Comparison of ENCODE assay signal across 8 cellular contexts in the genomic region with DNA sequence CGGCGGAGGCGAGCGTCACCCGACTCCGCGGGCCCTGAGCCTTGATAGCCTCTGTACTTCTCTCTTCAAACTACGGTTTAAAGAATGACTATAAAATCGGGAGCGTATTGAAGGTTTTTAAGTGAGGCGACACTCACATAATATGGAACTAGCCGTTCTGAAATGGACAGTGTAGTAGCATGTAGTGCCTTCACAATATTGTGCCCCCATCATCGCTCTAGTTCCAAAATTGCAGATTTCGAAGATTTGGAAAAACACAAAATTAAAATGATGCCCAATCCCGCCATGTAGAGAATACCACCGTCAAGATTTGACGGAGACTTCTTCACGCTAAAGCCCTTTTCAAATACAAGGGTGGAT. TPM values are rescaled to one million over a fixed set of nuclear protein-coding genes. Genes with fewer than 3 reads are reported as not detected.
DNase-seq lines count a peak whose midpoint lies in the region; ATAC-seq and TF ChIP-seq lines count a peak whose summit lies in the region.

No MANE protein-coding gene starts in this region.

- H3K56ac ChIP-seq in IMR-90 (ENCODE audit: extremely low read depth, insufficient read depth, low read length) = peak overlapping the region; percentile 43; the same call in 1 of the 2 replicates

- TF ChIP-seq CTCF in BJ (IDR thresholded peaks at IDR 0.05; ENCODE audit: insufficient read depth, low read depth, low read length) = no peak
- TF ChIP-seq CTCF in IMR-90 (conservative IDR thresholded peaks at IDR 0.05; ENCODE audit: low read depth, low read length) = no peak
- TF ChIP-seq CTCF in chondrocyte (IDR thresholded peaks at IDR 0.05) = peak; percentile 33

- DNase-seq in BJ (ENCODE audit: low read depth) (no peak), IMR-90 (no peak), chondrocyte (ENCODE audit: low spot score) (no peak), NCI-H774 (lab: John Stamatoyannopoulos, UW) (no peak), NCI-H146 treated with DMSO at 0.1 percent for 48 hours (lab: John Stamatoyannopoulos, UW; ENCODE audit: unreplicated experiment) (no peak), NCI-H2227 (lab: John Stamatoyannopoulos, UW; ENCODE audit: unreplicated experiment) (no peak)
- DNase-seq in naive thymus-derived CD4-positive, alpha-beta T cell = no peak

- WGBS in IMR-90 (ENCODE audit: extremely low coverage in 2 of 2, insufficient read length in 1 of 2), 2 experiments = 40% methylated on average over 1 of the region's 18 CpGs; no CpG with 5 or more reads in 1 of the 2 experiments

- no peaks in the 10 kb centered on the region; the same call in 1 of the 2 replicates for H3K27me3 ChIP-seq in BJ (ENCODE audit: control insufficient read depth, insufficient read depth, low read length)
- peaks cover 3% of the 10 kb centered on the region for H3K27me3 ChIP-seq in IMR-90 (ENCODE audit: control insufficient read depth, insufficient read depth, low read length)
- H3K27me3 ChIP-seq in naive thymus-derived CD4-positive, alpha-beta T cell (ENCODE audit: control insufficient read depth in 2 of 2, insufficient read depth in 2 of 2, low read length in 2 of 2) = no peaks in the 10 kb centered on the region

- no peaks in the 10 kb centered on the region; the same call in 1 of the 2 replicates for H3K9me1 ChIP-seq in IMR-90 (ENCODE audit: insufficient read depth, low read length)

- CTCF ChIA-PET in BJ (lab: Yijun Ruan, JAX) (interaction anchor here (0.7 to 1.7 kb wide), 7 partner anchors 11 to 1480 kb away, joined by 3 to 18 read pairs (median 3); partner anchors contain the start of gene VGLL4), IMR-90 (lab: Yijun Ruan, JAX) (interaction anchor here (0.9 kb wide), 1 partner anchor 9 kb away, joined by 3 read pairs; no protein-coding TSS in a partner anchor)
- CTCF ChIA-PET in naive thymus-derived CD4-positive, alpha-beta T cell (lab: Charles Lee) = interaction anchor here (0.6 to 1.6 kb wide), 4 partner anchors 13 to 633 kb away, joined by 3 read pairs; no protein-coding TSS in a partner anchor

- no peak overlapping the region for H3K4ac ChIP-seq in IMR-90 (ENCODE audit: low read depth, low read length)

- H3K4me3 Mint-ChIP-seq in chondrocyte (ENCODE audit: unreplicated experiment) = peak overlapping the region; percentile 100
- H3K4me3 Mint-ChIP-seq in naive thymus-derived CD4-positive, alpha-beta T cell = peak overlapping the region; percentile 93 to 99 (median 98)

- peak overlapping the region; percentile 75 for H3K4me3 ChIP-seq in BJ (ENCODE audit: low read depth, low read length)
- H3K4me3 ChIP-seq in IMR-90 (ENCODE audit: insufficient read depth, low read depth, low read length) = peak overlapping the region; percentile 89; the same call in 1 of the 2 replicates
- peak overlapping the region; percentile 92 for H3K4me3 ChIP-seq in naive thymus-derived CD4-positive, alpha-beta T cell (ENCODE audit: low read length)

- peak overlapping the region; percentile 87 for H3K14ac ChIP-seq in IMR-90 (replicated peaks; ENCODE audit: low read depth, low read length)

- no peaks in the 10 kb centered on the region for H3K9me3 ChIP-seq in IMR-90 (ENCODE audit: control insufficient read depth, insufficient read depth, low read length)
- no peaks in the 10 kb centered on the region for H3K9me3 ChIP-seq in naive thymus-derived CD4-positive, alpha-beta T cell (ENCODE audit: control insufficient read depth in 2 of 3, low read length in 3 of 3)

- H2BK120ac ChIP-seq in IMR-90 (ENCODE audit: low read depth, low read length) = no peak overlapping the region

- peaks cover 26% of the 10 kb centered on the region for H3K4me1 Mint-ChIP-seq in chondrocyte (ENCODE audit: low read depth)
- H3K4me1 Mint-ChIP-seq in naive thymus-derived CD4-positive, alpha-beta T cell = peaks cover 21 to 57% (median 54%) of the 10 kb centered on the region in 7 donors

- no peak for TF ChIP-seq POLR2A in IMR-90 (IDR thresholded peaks at IDR 0.05; ENCODE audit: low read depth, low read length)

- peaks cover 15 to 30% of the 10 kb centered on the region in 2 experiments; a peak in 3 of 4 replicates for H3K79me1 ChIP-seq in IMR-90 (ENCODE audit: low read depth in 1 of 2, low read length in 2 of 2)

- dilution Hi-C loops in IMR-90 (cut with HindIII; ENCODE audit: low sequenced_read_pairs, unreplicated experiment) = no loop called here

- no peak overlapping the region for H3K18ac ChIP-seq in IMR-90 (ENCODE audit: low read depth, low read length)

- H3K27me3 Mint-ChIP-seq in chondrocyte (ENCODE audit: low read depth) = peaks cover 11% of the 10 kb centered on the region
- H3K27me3 Mint-ChIP-seq in naive thymus-derived CD4-positive, alpha-beta T cell = peaks cover 0 to 14% (median 0%) of the 10 kb centered on the region in 5 donors

- ATAC-seq in IMR-90 (ENCODE audit: low read depth) = no peak
- no peak for ATAC-seq in naive thymus-derived CD4-positive, alpha-beta T cell
- no peak for ATAC-seq in GM18861 (IDR thresholded peaks at IDR 0.05; ENCODE audit: unreplicated experiment)

- no peak overlapping the region for H3K27ac ChIP-seq in IMR-90 (ENCODE audit: insufficient read depth, low read length)
- peak overlapping the region; percentile 90 for H3K27ac ChIP-seq in naive thymus-derived CD4-positive, alpha-beta T cell (ENCODE audit: low read depth, low read length)

- peak overlapping the region; percentile 44; the same call in 1 of the 2 replicates for H3K9ac ChIP-seq in IMR-90 (ENCODE audit: low read depth, low read length)

- in situ Hi-C loops in IMR-90 (cut with MboI; ENCODE audit: low sequenced_read_pairs) = no loop called here

- peaks cover 5% of the 10 kb centered on the region for H3K4me1 ChIP-seq in IMR-90 (ENCODE audit: control insufficient read depth, insufficient read depth, low read length)
- H3K4me1 ChIP-seq in naive thymus-derived CD4-positive, alpha-beta T cell (ENCODE audit: control insufficient read depth in 2 of 2, insufficient read depth in 2 of 2, low read length in 2 of 2) = peaks cover 23 to 31% of the 10 kb centered on the region in 2 donors

- no peaks in the 10 kb centered on the region; the same call in 1 of the 2 replicates for H4K20me1 ChIP-seq in IMR-90 (ENCODE audit: insufficient read depth, low read length)

- peak overlapping the region; percentile 80 for H3K4me2 ChIP-seq in IMR-90 (ENCODE audit: low read depth, low read length)

- H3K23ac ChIP-seq in IMR-90 (ENCODE audit: low read depth, low read length) = no peak overlapping the region

- peak overlapping the region; percentile 58 for H4K5ac ChIP-seq in IMR-90 (ENCODE audit: low read depth, low read length)

- no peak overlapping the region for H2BK15ac ChIP-seq in IMR-90 (ENCODE audit: low read depth, low read length)

- no peak overlapping the region for H2AK5ac ChIP-seq in IMR-90 (ENCODE audit: low read depth, low read length)

- intact Hi-C loops in IMR-90 (cut with micrococcal nuclease) = loop anchor here (5.0 kb wide), 1 partner anchor 330 kb away; no protein-coding TSS in a partner anchor
- intact Hi-C loops in naive thymus-derived CD4-positive, alpha-beta T cell (cut with micrococcal nuclease) = loop anchor here (1.0 to 10.0 kb wide), 7 partner anchors 15 to 818 kb away; partner anchors contain the start of genes MKRN2 (in 2 of the 2), RAF1 (in 2 of the 2) and ATG7 (in 1 of the 2)

- peaks cover 10% of the 10 kb centered on the region for H3K36me3 Mint-ChIP-seq in chondrocyte (ENCODE audit: low read depth)
- peaks cover 0 to 14% (median 9%) of the 10 kb centered on the region in 5 donors for H3K36me3 Mint-ChIP-seq in naive thymus-derived CD4-positive, alpha-beta T cell

- no peak overlapping the region for H2BK5ac ChIP-seq in IMR-90 (ENCODE audit: low read depth, low read length, poor library complexity, severe bottlenecking)

- H4K91ac ChIP-seq in IMR-90 (ENCODE audit: insufficient read depth, low read depth, low read length) = no peak overlapping the region

- H3K9me3 Mint-ChIP-seq in chondrocyte (ENCODE audit: low read depth) = no peaks in the 10 kb centered on the region
- peaks cover 0 to 5% (median 0%) of the 10 kb centered on the region in 11 donors for H3K9me3 Mint-ChIP-seq in naive thymus-derived CD4-positive, alpha-beta T cell

- no peak for TF ChIP-seq RAD21 in IMR-90 (IDR thresholded peaks at IDR 0.05; ENCODE audit: low read length)

- H2BK20ac ChIP-seq in IMR-90 (ENCODE audit: low read depth, low read length) = peak overlapping the region; percentile 6; the same call in 1 of the 2 replicates

- peak overlapping the region; percentile 79 to 93 for H4K8ac ChIP-seq in IMR-90 (ENCODE audit: low read depth in 2 of 2, low read length in 2 of 2)

- H2AK9ac ChIP-seq in IMR-90 (replicated peaks; ENCODE audit: low read depth, low read length, poor library complexity) = no peak overlapping the region

- peak overlapping the region; percentile 98 for H2AFZ ChIP-seq in IMR-90 (replicated peaks; ENCODE audit: low read length, poor library complexity)

- peak overlapping the region; percentile 99 for H3K27ac Mint-ChIP-seq in chondrocyte (ENCODE audit: unreplicated experiment)
- peak overlapping the region; percentile 90 to 98 (median 96) for H3K27ac Mint-ChIP-seq in naive thymus-derived CD4-positive, alpha-beta T cell

- POLR2A ChIA-PET in BJ (lab: Charles Lee) (interaction anchor here (0.7 kb wide), 1 partner anchor 1483 kb away, joined by 3 read pairs; no protein-coding TSS in a partner anchor), IMR-90 (lab: Charles Lee; ENCODE audit: unreplicated experiment) (no interaction called here)
- POLR2A ChIA-PET in naive thymus-derived CD4-positive, alpha-beta T cell (lab: Charles Lee) = interaction anchor here (0.7 to 2.7 kb wide), 7 partner anchors 9 to 637 kb away, joined by 3 to 11 read pairs (median 5); partner anchors contain the start of genes ATG7, TSEN2 and VGLL4

- H3K36me3 ChIP-seq in BJ (ENCODE audit: control insufficient read depth, insufficient read depth, low read length) (peaks cover 6% of the 10 kb centered on the region), IMR-90 (ENCODE audit: control insufficient read depth, insufficient read depth, low read length) (peaks cover 8% of the 10 kb centered on the region)
- H3K36me3 ChIP-seq in naive thymus-derived CD4-positive, alpha-beta T cell (ENCODE audit: control insufficient read depth in 2 of 3, insufficient read depth in 3 of 3, low read length in 3 of 3) = peaks cover under 1 to 26% (median 14%) of the 10 kb centered on the region in 3 experiments

- BruUV-seq in IMR-90 (replicated peaks; lab: Mats Ljungman, UMichigan) = no TSS peak

TF ChIP-seq in IMR-90, 13 proteins besides CTCF, POLR2A, EP300 and RAD21 (continues in another document):
- TF ChIP-seq CEBPB (IDR thresholded peaks at IDR 0.05; ENCODE audit: low read depth, low read length) = no peak

RNA-seq across cellular contexts. Expression of gene TAMM41, which starts 0.3 kb away (rescaled TPM):
- polyA plus RNA-seq in BJ (2011; rRNA removed) = 10.0 and 12.0 TPM in 2 replicates
- 12.1 and 14.8 TPM in 2 replicates for polyA minus RNA-seq in BJ (2011; rRNA and poly(A)+ RNA removed)
- total RNA-seq in IMR-90 (2012; rRNA removed) = 3.9 and 4.3 TPM in 2 replicates
- polyA plus RNA-seq in IMR-90 (2012; rRNA removed) = 15.9 and 25.7 TPM in 2 replicates
- 6.4 and 8.7 TPM in 2 replicates for polyA plus RNA-seq in IMR-90 (2012; cell fraction: cytosol; rRNA removed)
- polyA plus RNA-seq in IMR-90 (2012; cell fraction: nucleus; rRNA removed; ENCODE audit: low replicate concordance) = 20.2 and 21.1 TPM in 2 replicates
- total RNA-seq in chondrocyte = 11.2 to 15.9 TPM (median 13.3 TPM) in 3 replicates
- 10 to 100 TPM; 24.4 to 58.0 (median 28.6) TPM for total RNA-seq in naive thymus-derived CD4-positive, alpha-beta T cell
- 10 to 100 TPM; 24.8 to 39.9 TPM for polyA plus RNA-seq in naive thymus-derived CD4-positive, alpha-beta T cell
